ENCODE assay signal across 11 cellular contexts in genomic region chr11:12137005-12137690, GRCh38. TPM values are rescaled to one million over a fixed set of nuclear protein-coding genes. Genes with fewer than 3 reads are reported as not detected.
DNase-seq lines count a peak whose midpoint lies in the region; ATAC-seq and TF ChIP-seq lines count a peak whose summit lies in the region.
"Had no signal": no experiment of that assay in that cellular context is flagged by ENCODE, and none has a peak within 500 bp of the region (broad histone marks: within the 10 kb centered on the region; RNA-seq: fewer than 3 reads in every experiment).

No MANE protein-coding gene starts in this region.

- H3K4me3 ChIP-seq in LNCaP clone FGC (ENCODE audit: low read depth, low read length), result no peak overlapping the region
- no peak overlapping the region for H3K4me3 ChIP-seq in gastroesophageal sphincter
- H3K4me3 ChIP-seq in smooth muscle cell, result no peak overlapping the region
- H3K4me3 ChIP-seq: right lobe of liver had no signal

- 70 to 75% methylated on average over 1 of the region's 12 CpGs for WGBS in gastroesophageal sphincter (ENCODE audit: low coverage in 1 of 2), 2 donors
- WGBS in smooth muscle cell (ENCODE audit: low lambda C conversion rate), result 90% methylated on average over 12 of the region's 12 CpGs

- H3K4me1 ChIP-seq in gastroesophageal sphincter, result peaks cover 11 to 96% (median 24%) of the 10 kb centered on the region in 3 donors
- peaks cover 21% of the 10 kb centered on the region for H3K4me1 ChIP-seq in smooth muscle cell (ENCODE audit: low read depth)
- H3K4me1 ChIP-seq: right lobe of liver had no signal

- DNase-seq in LNCaP clone FGC (ENCODE audit: low read depth) (peak; percentile 73), smooth muscle cell (lab: John Stamatoyannopoulos, UW; ENCODE audit: unreplicated experiment) (no peak), H4 (ENCODE audit: low spot score) (no peak), activated gamma-delta T cell (lab: John Stamatoyannopoulos, UW) (no peak), NOMO-1 treated with dmso at 0.1 percent for 144 hours (lab: John Stamatoyannopoulos, UW; ENCODE audit: unreplicated experiment) (no peak)
- DNase-seq in stimulated activated CD4-positive, alpha-beta T cell treated with anti-CD3 and anti-CD28 coated beads, Interleukin-15, amount 100 ng/mL, for 24 hours, result no peak
- DNase-seq: KBM-7, NCI-H345, right lobe of liver had no signal

- no peaks in the 10 kb centered on the region for H3K36me3 ChIP-seq in gastroesophageal sphincter
- H3K36me3 ChIP-seq in smooth muscle cell (ENCODE audit: low read depth), result no peaks in the 10 kb centered on the region
- H3K36me3 ChIP-seq: right lobe of liver had no signal

- H3K79me2 ChIP-seq in smooth muscle cell (ENCODE audit: low read depth), result peaks cover 86% of the 10 kb centered on the region

- TF ChIP-seq EP300 in gastroesophageal sphincter (IDR thresholded peaks at IDR 0.05), result no peak

- no peak overlapping the region for H3K4me2 ChIP-seq in smooth muscle cell

- H3F3A ChIP-seq in smooth muscle cell (ENCODE audit: low read depth), result peaks cover 28% of the 10 kb centered on the region

- TF ChIP-seq CTCF in LNCaP clone FGC (IDR thresholded peaks at IDR 0.05; ENCODE audit: control insufficient read depth, extremely low read depth, insufficient read depth) (no peak), VCaP (conservative IDR thresholded peaks at IDR 0.05) (no peak), gastroesophageal sphincter (IDR thresholded peaks at IDR 0.05) (no peak), smooth muscle cell (IDR thresholded peaks at IDR 0.05; ENCODE audit: borderline replicate concordance, insufficient read depth, poor library complexity, severe bottlenecking) (no peak)

- H4K20me1 ChIP-seq in smooth muscle cell (ENCODE audit: low read depth), result peaks cover 25% of the 10 kb centered on the region

- H3K9me3 ChIP-seq in gastroesophageal sphincter (no peaks in the 10 kb centered on the region), smooth muscle cell (replicated peaks; ENCODE audit: low read depth) (no peaks in the 10 kb centered on the region)
- H3K9me3 ChIP-seq: right lobe of liver had no signal

- ATAC-seq in gastroesophageal sphincter, result no peak

- no peak for TF ChIP-seq POLR2A in gastroesophageal sphincter (IDR thresholded peaks at IDR 0.05)

- H2AFZ ChIP-seq in smooth muscle cell (ENCODE audit: low read depth), result no peak overlapping the region

- peak overlapping the region; percentile 81 for H3K9ac ChIP-seq in smooth muscle cell (ENCODE audit: low read depth)

- H3K27ac ChIP-seq in VCaP, result peak overlapping the region; percentile 75
- peak overlapping the region; percentile 49 to 90 (median 83) for H3K27ac ChIP-seq in gastroesophageal sphincter
- peak overlapping the region; percentile 97 for H3K27ac ChIP-seq in smooth muscle cell (ENCODE audit: low read depth)
- H3K27ac ChIP-seq: right lobe of liver had no signal

- H3K27me3 ChIP-seq in gastroesophageal sphincter (no peaks in the 10 kb centered on the region), smooth muscle cell (ENCODE audit: low read depth) (no peaks in the 10 kb centered on the region)
- H3K27me3 ChIP-seq: right lobe of liver had no signal

RNA-seq across cellular contexts. Expression of gene MICAL2, which starts 26.8 kb away (rescaled TPM):
- 100 to 1,000 TPM; 196 to 550 (median 237) TPM for total RNA-seq in gastroesophageal sphincter
- 278 and 287 TPM in 2 replicates for total RNA-seq in smooth muscle cell
- polyA plus RNA-seq in smooth muscle cell, result 158 and 161 TPM in 2 replicates
- total RNA-seq in H4 (2014; rRNA removed; shearing (Covaris generic)), result 52.1 and 53.4 TPM in 2 replicates
